Comparison of ENCODE assay signal across 8 cellular contexts in the genomic region with DNA sequence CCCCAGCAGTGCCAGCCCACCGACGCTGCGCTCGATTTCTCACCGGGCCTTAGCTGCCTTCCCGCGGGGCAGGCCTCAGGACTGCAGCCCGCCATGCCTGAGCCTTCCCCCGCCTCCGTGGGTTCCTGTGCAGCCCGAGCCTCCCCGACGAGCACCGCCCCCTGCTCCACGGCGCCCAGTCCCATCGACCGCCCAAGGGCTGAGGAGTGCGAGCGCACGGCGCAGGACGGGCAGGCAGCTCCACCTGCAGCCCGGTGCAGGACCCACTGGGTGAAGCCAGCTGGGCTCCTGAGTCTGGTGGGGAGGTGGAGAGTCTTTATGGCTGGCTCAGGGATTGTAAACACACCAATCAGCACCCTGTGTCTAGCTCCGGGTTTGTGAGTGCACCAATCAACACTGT. TPM values are rescaled to one million over a fixed set of nuclear protein-coding genes. Genes with fewer than 3 reads are reported as not detected.
DNase-seq lines count a peak whose midpoint lies in the region; ATAC-seq and TF ChIP-seq lines count a peak whose summit lies in the region.
"Not testable (repeated sequence)": the region's sequence is repeated elsewhere in the genome, so short reads cannot be mapped to it uniquely, and the experiment has no call there.

No MANE protein-coding gene starts in this region.

- H3K27me3 ChIP-seq in CD4-positive, alpha-beta T cell (ENCODE audit: control insufficient read depth, insufficient read depth, low read length): not testable (repeated sequence)

- POLR2A ChIA-PET in CD4-positive, alpha-beta T cell (lab: Charles Lee): interaction anchor here (0.5 to 2.7 kb wide), 10 partner anchors 14 to 316 kb away, joined by 3 to 12 read pairs (median 3); no protein-coding TSS in a partner anchor

- not testable (repeated sequence) for H3K9me3 ChIP-seq in CD4-positive, alpha-beta T cell (ENCODE audit: control insufficient read depth, low read length); T-helper 17 cell (ENCODE audit: control insufficient read depth, low read length, poor library complexity, severe bottlenecking)

- DNase-seq in CD4-positive, alpha-beta T cell: peak; percentile 32 to 71 (median 50)
- DNase-seq in T-helper 17 cell (peak in 2 of 3 donors; percentile 36 to 49), erythroblast (lab: John Stamatoyannopoulos, UW) (peak; percentile 21 to 34), memory B cell (ENCODE audit: low spot score in 2 of 2) (peak; percentile 45 to 46)
- peak; percentile 17 for DNase-seq in activated CD8-positive, alpha-beta memory T cell treated with anti-CD3 and anti-CD28 coated beads, Interleukin-2, amount 50 U/mL, for 1 hour (ENCODE audit: extremely low read depth)
- peak in 3 of 4 experiments; percentile 7 to 16 (median 15) for DNase-seq in stimulated activated CD4-positive, alpha-beta T cell treated with anti-CD3 and anti-CD28 coated beads, Interleukin-1b, Interleukin-23, amount 100 ng/mL, for 24 hours (ENCODE audit: low read depth in 4 of 4, low spot score in 1 of 4)
- DNase-seq in stimulated activated naive CD4-positive, alpha-beta T cell treated with Interleukin-2 at 50 U/mL for 16 hours (lab: John Stamatoyannopoulos, UW): peak; percentile 49

- not testable (repeated sequence) for H3K27ac ChIP-seq in CD4-positive, alpha-beta T cell (ENCODE audit: low read depth, low read length)

- intact Hi-C loops in CD4-positive, alpha-beta T cell (cut with DNase I, micrococcal nuclease): not testable (repeated sequence)

- H3K27ac Mint-ChIP-seq in CD4-positive, alpha-beta T cell: peak overlapping the region; percentile 78
- H3K27ac Mint-ChIP-seq in T-helper 17 cell; activated naive CD8-positive, alpha-beta T cell: not testable (repeated sequence)
- H3K27ac Mint-ChIP-seq in memory B cell: peak overlapping the region; percentile 65

- not testable (repeated sequence) for H3K4me1 Mint-ChIP-seq in CD4-positive, alpha-beta T cell (ENCODE audit: low read depth); T-helper 17 cell; activated naive CD8-positive, alpha-beta T cell (ENCODE audit: low read depth); memory B cell

- not testable (repeated sequence) for ATAC-seq in CD4-positive, alpha-beta T cell (ENCODE audit: poor library complexity); T-helper 17 cell; memory B cell (ENCODE audit: low read depth)

- not testable (repeated sequence) for TF ChIP-seq CTCF in CD4-positive, alpha-beta T cell (IDR thresholded peaks at IDR 0.05)

- not testable (repeated sequence) for H3K9me3 Mint-ChIP-seq in CD4-positive, alpha-beta T cell; activated naive CD8-positive, alpha-beta T cell (ENCODE audit: low read depth); memory B cell

- not testable (repeated sequence) for H3K27me3 Mint-ChIP-seq in CD4-positive, alpha-beta T cell; activated naive CD8-positive, alpha-beta T cell; memory B cell
- H3K27me3 Mint-ChIP-seq in T-helper 17 cell: peaks cover 12% of the 10 kb centered on the region

- H3K4me3 Mint-ChIP-seq in CD4-positive, alpha-beta T cell: peak overlapping the region; percentile 79
- H3K4me3 Mint-ChIP-seq in T-helper 17 cell: peak overlapping the region; percentile 50
- peak overlapping the region; percentile 44 for H3K4me3 Mint-ChIP-seq in activated naive CD8-positive, alpha-beta T cell
- H3K4me3 Mint-ChIP-seq in memory B cell: peak overlapping the region; percentile 82

- not testable (repeated sequence) for TF ChIP-seq POLR2A in erythroblast (IDR thresholded peaks at IDR 0.05; ENCODE audit: low read length)

- CTCF ChIA-PET in CD4-positive, alpha-beta T cell (lab: Charles Lee): interaction anchor here (0.9 to 2.5 kb wide), 6 partner anchors 26 to 163 kb away, joined by 3 to 20 read pairs (median 3); a partner anchor contains a TSS

- not testable (repeated sequence) for H3K36me3 Mint-ChIP-seq in CD4-positive, alpha-beta T cell (ENCODE audit: low read depth); T-helper 17 cell (ENCODE audit: low read depth); activated naive CD8-positive, alpha-beta T cell; memory B cell

RNA-seq across cellular contexts. Expression of a gene that starts 33.7 kb away (rescaled TPM):
- 10 to 100 TPM; 49.2 to 51.3 TPM for total RNA-seq in CD4-positive, alpha-beta T cell
- 10 to 100 TPM; 58.2 to 67.6 TPM for total RNA-seq in T-helper 17 cell
